In the genomic region with DNA sequence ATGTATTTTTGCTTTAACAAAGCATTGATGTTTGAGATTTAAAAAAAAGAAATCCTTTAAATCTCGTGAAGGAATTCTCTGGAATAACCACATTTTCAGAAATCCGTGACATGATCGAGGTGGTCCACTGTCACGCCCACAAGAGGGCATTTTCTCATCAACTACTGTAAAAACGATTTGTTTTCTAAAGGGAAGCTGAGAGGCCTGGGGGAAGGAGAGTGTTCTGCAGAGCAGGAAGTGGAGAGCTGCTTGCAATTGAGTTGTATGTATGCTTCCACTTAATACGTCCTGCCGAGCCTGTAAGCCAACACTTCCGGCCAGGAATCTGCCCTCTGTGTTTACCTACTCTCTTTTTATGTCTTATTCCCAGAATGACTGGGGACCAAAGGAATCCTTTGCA, we compare ENCODE assay signal across 8 cellular contexts. TPM values are rescaled to one million over a fixed set of nuclear protein-coding genes. Genes with fewer than 3 reads are reported as not detected.
DNase-seq lines count a peak whose midpoint lies in the region; ATAC-seq, FAIRE-seq and TF ChIP-seq lines count a peak whose summit lies in the region.

No MANE protein-coding gene starts in this region.

- WGBS in K562 (ENCODE audit: insufficient coverage, low coverage, missing lambda C conversion rate), result 3% methylated on average over 8 of the region's 8 CpGs
- WGBS in tibial nerve, 2 donors, result 0 to 4% methylated on average over 8 of the region's 8 CpGs

- H3K9ac ChIP-seq in K562 (ENCODE audit: insufficient read depth in 1 of 2, low read depth in 2 of 2, low read length in 2 of 2), result no peak overlapping the region

- no peaks in the 10 kb centered on the region for H4K20me1 ChIP-seq in K562 (replicated peaks; ENCODE audit: control insufficient read depth, insufficient read depth, low read length)

- in situ Hi-C loops in K562 (cut with MboI), result no loop called here

- H3K4me1 ChIP-seq in K562 (replicated peaks in 1 of 2; ENCODE audit: control insufficient read depth in 2 of 2, insufficient read depth in 2 of 2, low read length in 2 of 2) (no peaks in the 10 kb centered on the region; a peak in 1 of 5 replicates), tibial nerve (peaks cover 0 to 62% (median 9%) of the 10 kb centered on the region in 4 donors)

- TF ChIP-seq RAD21 in K562 (CRISPR knock-in tag; conservative IDR thresholded peaks at IDR 0.05 in 1 of 2, IDR thresholded peaks at IDR 0.05 in 1 of 2), result peak; percentile 25 to 45; a peak in 3 of 4 replicates

- no peak for TF ChIP-seq EP300 in K562 (IDR thresholded peaks at IDR 0.05; ENCODE audit: low read length)
- peak in 1 of 2 donors; percentile 11 for TF ChIP-seq EP300 in tibial nerve (IDR thresholded peaks at IDR 0.05)

- H3K79me2 ChIP-seq in K562 (ENCODE audit: control insufficient read depth, insufficient read depth, low read length), result no peaks in the 10 kb centered on the region

- H3K27ac ChIP-seq in K562 (ENCODE audit: extremely low read depth, low read depth, low read length) (no peak overlapping the region), tibial nerve (peak overlapping the region in 2 of 4 donors; percentile 60 to 67)

- no TSS peak for BruUV-seq in K562 (replicated peaks; lab: Mats Ljungman, UMichigan)

- no peaks in the 10 kb centered on the region for H3K36me3 ChIP-seq in K562 (ENCODE audit: control insufficient read depth, insufficient read depth, low read length)
- no peaks in the 10 kb centered on the region for H3K36me3 ChIP-seq in tibial nerve

- TF ChIP-seq POLR2A in K562 (conservative IDR thresholded peaks at IDR 0.05) (no peak), tibial nerve (IDR thresholded peaks at IDR 0.05) (no peak)

- intact Hi-C loops in K562 (cut with micrococcal nuclease), result no loop called here

- peak; percentile 76 for ATAC-seq in GM18907 (IDR thresholded peaks at IDR 0.05; ENCODE audit: unreplicated experiment)
- ATAC-seq in HG03139 (IDR thresholded peaks at IDR 0.05; ENCODE audit: unreplicated experiment), result peak; percentile 79
- no peak for ATAC-seq in K562
- no peak for ATAC-seq in HG03135 (IDR thresholded peaks at IDR 0.05; ENCODE audit: unreplicated experiment)

- no peak for FAIRE-seq in K562 (lab: Jason Lieb, UNC)

- CTCF ChIA-PET in K562 (lab: Yijun Ruan, JAX; ENCODE audit: low intra/inter-chr PET ratio), result interaction anchor here (0.8 kb wide), 1 partner anchor 162 kb away, joined by 3 read pairs; no protein-coding TSS in a partner anchor

- H3K4me3 ChIP-seq in K562 (no peak overlapping the region), tibial nerve (no peak overlapping the region)

- DNase-seq in Ammon's horn (ENCODE audit: low spot score) (peak; percentile 69), NCI-H345 treated with DMSO at 0.1 percent for 48 hours (lab: John Stamatoyannopoulos, UW; ENCODE audit: unreplicated experiment) (peak; percentile 42), K562 (ENCODE audit: extremely low read depth in 1 of 4, low spot score in 3 of 4) (no peak), islet precursor cell (peak; percentile 79), tibial nerve (ENCODE audit: low spot score in 2 of 2) (no peak)

- peaks cover 5% of the 10 kb centered on the region for H3K9me1 ChIP-seq in K562 (ENCODE audit: control insufficient read depth, insufficient read depth, low read length)

- POLR2A ChIA-PET in K562 (lab: Yijun Ruan, JAX), result no interaction called here

- H3K4me2 ChIP-seq in K562 (ENCODE audit: insufficient read depth, low read length), result no peak overlapping the region

- H2AFZ ChIP-seq in K562 (ENCODE audit: low read depth, low read length), result no peak overlapping the region

- peaks cover 0 to 19% of the 10 kb centered on the region in 2 experiments; a peak in 2 of 5 replicates for H3K27me3 ChIP-seq in K562 (ENCODE audit: control insufficient read depth in 2 of 2, insufficient read depth in 2 of 2, low read length in 2 of 2)
- no peaks in the 10 kb centered on the region for H3K27me3 ChIP-seq in tibial nerve

- H3K9me3 ChIP-seq in K562 (replicated peaks; ENCODE audit: control insufficient read depth, insufficient read depth, low read depth, low read length) (no peaks in the 10 kb centered on the region), tibial nerve (no peaks in the 10 kb centered on the region)

- TF ChIP-seq CTCF in K562 (IDR thresholded peaks at IDR 0.05 in 2 of 3, conservative IDR thresholded peaks at IDR 0.05 in 1 of 3; ENCODE audit: insufficient read depth in 2 of 3, low read depth in 1 of 3, low read length in 3 of 3), result no peak
- TF ChIP-seq CTCF in tibial nerve (IDR thresholded peaks at IDR 0.05), result peak; percentile 17 to 53 (median 25)

TF ChIP-seq in K562, 482 proteins besides CTCF, POLR2A, EP300 and RAD21:
- TF ChIP-seq NRF1 (conservative IDR thresholded peaks at IDR 0.05 in 1 of 2, IDR thresholded peaks at IDR 0.05 in 1 of 2) (no peak), MAZ (CRISPR knock-in tag; conservative IDR thresholded peaks at IDR 0.05 in 1 of 2, IDR thresholded peaks at IDR 0.05 in 1 of 2) (0 out of 4 replicates have a peak, but pooled peaks of 1 of the 2 experiments have one; percentile 31), ETV1 (tag; conservative IDR thresholded peaks at IDR 0.05; ENCODE audit: low read depth) (peak; percentile 30; the same call in 1 of the 2 replicates), FOXA3 (CRISPR knock-in tag; conservative IDR thresholded peaks at IDR 0.05 in 1 of 2, IDR thresholded peaks at IDR 0.05 in 1 of 2) (peak in 1 of 2 experiments; percentile 42; a peak in 1 of 4 replicates), ATF7 (IDR thresholded peaks at IDR 0.05) (no peak), GABPA (tag; conservative IDR thresholded peaks at IDR 0.05; ENCODE audit: low read depth) (peak; percentile 81), SLC30A9 (CRISPR knock-in tag; IDR thresholded peaks at IDR 0.05) (no peak), ZFX (CRISPR knock-in tag; IDR thresholded peaks at IDR 0.05) (no peak)

RNA-seq across cellular contexts. Expression of gene KLHL29, which starts 19.4 kb away (rescaled TPM):
- 0.14 and 0.16 TPM in 2 replicates for total RNA-seq in K562 (2011; cell fraction: chromatin; rRNA removed; ENCODE audit: low replicate concordance)
- total RNA-seq in K562 (2011; cell fraction: nucleolus; rRNA removed), result 0.13 TPM in 1 of 2 replicates, not detected in the other
- total RNA-seq in K562 (2011; cell fraction: nucleoplasm; rRNA removed), result 0.15 TPM in 1 of 2 replicates, not detected in the other
- total RNA-seq in K562 (2014; rRNA removed) (0.12 and 0.14 TPM in 2 replicates), K562 (2014; rRNA removed; fragmentation: Illumina TruSeq; extraction: Trizol) (0.07 and 0.13 TPM in 2 replicates), K562 (2015; rRNA removed; fragmentation: Illumina TruSeq; extraction: Trizol) (0.04 and 0.07 TPM in 2 replicates), K562 (2021) (0.20 and 0.31 TPM in 2 replicates), tibial nerve (10 to 100 TPM; 39.6 to 52.0 (median 40.4) TPM)
- polyA plus RNA-seq in K562 (2011; rRNA removed) (0.03 TPM in 2 replicates), K562 (2014; fragmentation: Illumina TruSeq; extraction: Trizol) (0.12 and 0.16 TPM in 2 replicates), K562 (2014; fragmentation: Nextera tagmentation; extraction: Ambion mirVana) (under 1 TPM in 1 of 2 experiments, not detected in 1; 0.03 TPM), K562 (2014; rRNA removed) (0.08 and 0.18 TPM in 2 replicates)
- 0.01 and 0.03 TPM in 2 replicates for polyA plus RNA-seq in K562 (2011; cell fraction: cytosol; rRNA removed)
- 0.04 and 0.08 TPM in 2 replicates for polyA plus RNA-seq in K562 (2011; cell fraction: nucleus; rRNA removed)
- 0.23 and 2.7 TPM in 2 replicates for polyA plus RNA-seq in K562 (2012)
- not detected in 2 replicates for polyA minus RNA-seq in K562 (2011; rRNA and poly(A)+ RNA removed)
- not detected in 2 replicates for polyA minus RNA-seq in K562 (2011; cell fraction: cytosol; rRNA and poly(A)+ RNA removed)
- not detected in 2 replicates for polyA minus RNA-seq in K562 (2011; cell fraction: nucleus; rRNA and poly(A)+ RNA removed)

Comparison
In these comparisons a context has a peak if more than half of its experiments do, and no peak if none do; other contexts are left out.
1. DNase-seq: peak in Ammon's horn (single experiment), NCI-H345 treated with DMSO at 0.1 percent for 48 hours (single experiment) and islet precursor cell (single experiment); none in K562 (0 of 4) and tibial nerve (0 of 2).
2. ATAC-seq: peak in GM18907 (single experiment) and HG03139 (single experiment); none in K562 (single experiment) and HG03135 (single experiment).
3. CTCF ChIP-seq: peak in tibial nerve (5 of 5); none in K562 (0 of 3).
4. RNA of gene KLHL29, which starts 19.4 kb away (total RNA-seq): 39.6 to 52.0 TPM in tibial nerve; 0.04 to 0.31 TPM in K562; every median in the first group is over 10 times any median in the second.